ENCODE assay signal across 8 cellular contexts in the genomic region with DNA sequence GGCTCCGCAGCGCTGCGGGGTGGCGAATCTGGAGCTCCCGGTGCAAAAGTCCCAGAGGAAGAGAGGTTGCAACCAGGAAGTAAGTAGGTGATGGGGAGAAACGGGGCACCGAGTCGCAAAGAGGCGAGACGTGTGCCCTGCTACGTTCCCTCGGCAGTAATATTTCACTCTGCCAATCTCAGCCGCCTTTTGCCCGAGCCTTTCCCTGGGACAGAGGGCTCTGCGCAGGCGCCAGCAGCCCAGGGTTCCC. TPM values are rescaled to one million over a fixed set of nuclear protein-coding genes. Genes with fewer than 3 reads are reported as not detected.
A peak's percentile ranks its signal among the peaks of the same experiment; 100 is the strongest.
DNase-seq lines count a peak whose midpoint lies in the region; ATAC-seq and TF ChIP-seq lines count a peak whose summit lies in the region.

A gene (minus strand): TSS at position 171 of the 250 bp plus-strand sequence. CDS start 495 bp downstream, outside the sequence.

- no peak for TF ChIP-seq CTCF in BE2C (IDR thresholded peaks at IDR 0.05; ENCODE audit: low read depth, low read length)
- no peak for TF ChIP-seq CTCF in MM.1S (IDR thresholded peaks at IDR 0.05; ENCODE audit: low read length)

- H3K4me1 Mint-ChIP-seq in naive B cell = peaks cover 59 to 79% (median 65%) of the 10 kb centered on the region in 3 donors

- H3K27me3 ChIP-seq in BE2C = no peaks in the 10 kb centered on the region
- no peaks in the 10 kb centered on the region for H3K27me3 ChIP-seq in MM.1S (replicated peaks; ENCODE audit: insufficient read depth, low read length)
- no peaks in the 10 kb centered on the region for H3K27me3 ChIP-seq in endocrine pancreas (ENCODE audit: control insufficient read depth, insufficient read depth, low read length)

- peak within 1 kb of the TSS; percentile 96 to 98 (median 97) for H3K27ac Mint-ChIP-seq in naive B cell

- peaks cover 5 to 12% of the 10 kb centered on the region in 2 donors for H3K36me3 Mint-ChIP-seq in naive B cell

- peak within 1 kb of the TSS; percentile 99 for H3K4me2 ChIP-seq in MM.1S (ENCODE audit: low read depth, low read length)

- H3K36me3 ChIP-seq in BE2C (peaks cover 21% of the 10 kb centered on the region), MM.1S (replicated peaks; ENCODE audit: insufficient read depth, low read length) (no peaks in the 10 kb centered on the region), endocrine pancreas (ENCODE audit: control insufficient read depth, insufficient read depth, low read length) (peaks cover 7% of the 10 kb centered on the region)

- H3K4me3 Mint-ChIP-seq in naive B cell = peak within 1 kb of the TSS; percentile 95 to 99 (median 96)

- peaks cover 0 to 2% (median 0%) of the 10 kb centered on the region in 7 donors for H3K9me3 Mint-ChIP-seq in naive B cell

- peaks cover 33% of the 10 kb centered on the region for H3K79me2 ChIP-seq in MM.1S (ENCODE audit: low read length)

- ATAC-seq in naive B cell (ENCODE audit: low read depth in 2 of 2) (no peak), GM19328 (IDR thresholded peaks at IDR 0.05; ENCODE audit: unreplicated experiment) (no peak)

- H4K20me1 ChIP-seq in MM.1S (ENCODE audit: insufficient read depth, low read length) = no peaks in the 10 kb centered on the region

- no peaks in the 10 kb centered on the region for H3K27me3 Mint-ChIP-seq in naive B cell

- H3K9ac ChIP-seq in MM.1S (ENCODE audit: low read length) (peak within 1 kb of the TSS; percentile 81), endocrine pancreas (ENCODE audit: control insufficient read depth, insufficient read depth, low read length) (peak within 1 kb of the TSS; percentile 78)

- H3K9me3 ChIP-seq in BE2C (peaks cover 6% of the 10 kb centered on the region; the same call in 1 of the 2 replicates), MM.1S (replicated peaks; ENCODE audit: insufficient read depth, low read length) (no peaks in the 10 kb centered on the region), endocrine pancreas (ENCODE audit: control insufficient read depth, low read length) (no peaks in the 10 kb centered on the region)

- H2AFZ ChIP-seq in MM.1S (ENCODE audit: low read length) = peak within 1 kb of the TSS; percentile 67

- no peak for DNase-seq in BE2C
- DNase-seq in MM.1S = no peak
- no peak for DNase-seq in naive B cell
- no peak for DNase-seq in NCI-H82 treated with DMSO at 0.1 percent for 48 hours (lab: John Stamatoyannopoulos, UW; ENCODE audit: unreplicated experiment)
- no peak for DNase-seq in superior temporal gyrus (ENCODE audit: extremely low spot score)
- DNase-seq in activated CD4-positive, alpha-beta T cell treated with anti-CD3 and anti-CD28 coated beads, Interleukin-2, amount 50 U/mL, for 48 hours = no peak

- H3K4me3 ChIP-seq in BE2C (ENCODE audit: low read depth, low read length) (peak within 1 kb of the TSS; percentile 63), MM.1S (ENCODE audit: low read length) (peak within 1 kb of the TSS; percentile 92), endocrine pancreas (ENCODE audit: control insufficient read depth, insufficient read depth, low read length) (peak within 1 kb of the TSS; percentile 83)

- peaks cover 66% of the 10 kb centered on the region for H3F3A ChIP-seq in MM.1S (ENCODE audit: insufficient read depth, low read length)

- H3K9me2 ChIP-seq in MM.1S (replicated peaks; ENCODE audit: insufficient read depth, low read length) = no peaks in the 10 kb centered on the region

- H3K4me1 ChIP-seq in BE2C (peaks cover 10% of the 10 kb centered on the region), MM.1S (ENCODE audit: low read length) (peaks cover 68% of the 10 kb centered on the region), endocrine pancreas (ENCODE audit: control insufficient read depth, insufficient read depth, low read length) (no peaks in the 10 kb centered on the region)

- peak within 1 kb of the TSS; percentile 78 for H3K27ac ChIP-seq in MM.1S (ENCODE audit: low read length)

RNA-seq across cellular contexts. Expression of the gene that starts here (rescaled TPM):
- polyA plus RNA-seq in BE2C (2012; ENCODE audit: insufficient read depth, insufficient read length, low read depth) = 24.5 TPM
- polyA plus RNA-seq in naive B cell (ENCODE audit: low read depth in 6 of 6) = 1 to 10 TPM in 5 of 6 donors, not detected in 1; 1.1 to 2.9 (median 2.1) TPM
